ENCODE assay signal across 10 cellular contexts in genomic region chr2:27069436-27069835, GRCh38. TPM values are rescaled to one million over a fixed set of nuclear protein-coding genes. Genes with fewer than 3 reads are reported as not detected.
DNase-seq lines count a peak whose midpoint lies in the region; ATAC-seq and TF ChIP-seq lines count a peak whose summit lies in the region.
"Had no signal": no experiment of that assay in that cellular context is flagged by ENCODE, and none has a peak within 500 bp of the region (broad histone marks: within the 10 kb centered on the region; RNA-seq: fewer than 3 reads in every experiment).

No MANE protein-coding gene starts in this region.

- TF ChIP-seq RAD21 in HCT116 (IDR thresholded peaks at IDR 0.05; ENCODE audit: low read depth): no peak

- H3K79me2 ChIP-seq in HCT116 (ENCODE audit: insufficient read depth, low read length): peaks cover 33% of the 10 kb centered on the region

- H3K27me3 ChIP-seq in AG04450 (ENCODE audit: control insufficient read depth, insufficient read depth, low read length) (no peaks in the 10 kb centered on the region), HCT116 (ENCODE audit: insufficient read depth, low read length) (no peaks in the 10 kb centered on the region), brain microvascular endothelial cell (replicated peaks) (no peaks in the 10 kb centered on the region)

- peak overlapping the region in 4 of 6 donors; percentile 74 to 92 (median 78) for H3K27ac Mint-ChIP-seq in naive B cell

- H3K9me3 ChIP-seq in AG04450 (ENCODE audit: control insufficient read depth, insufficient read depth, low read length) (peaks cover 2% of the 10 kb centered on the region; the same call in 1 of the 2 replicates), HCT116 (ENCODE audit: control insufficient read depth in 1 of 2, insufficient read depth in 1 of 2, low read depth in 1 of 2, low read length in 2 of 2) (no peaks in the 10 kb centered on the region)

- H3K9me3 Mint-ChIP-seq in naive B cell: no peaks in the 10 kb centered on the region

- no TSS peak for BruUV-seq in HCT116 (replicated peaks; lab: Mats Ljungman, UMichigan)

- ATAC-seq in HCT116 (no peak), naive B cell (ENCODE audit: low read depth in 2 of 2) (no peak)

- H3K9me2 ChIP-seq in HCT116 (ENCODE audit: insufficient read depth): no peaks in the 10 kb centered on the region

- POLR2A ChIA-PET in AG04450 (lab: Yijun Ruan, JAX) (interaction anchor here (1.4 kb wide), 1 partner anchor 18 kb away, joined by 4 read pairs; the partner anchor contains the start of gene AGBL5), HCT116 (lab: Charles Lee) (no interaction called here)

- H3K36me3 ChIP-seq in HCT116 (ENCODE audit: control insufficient read depth in 1 of 2, insufficient read depth in 2 of 2, low read length in 2 of 2) (peaks cover 16 to 17% of the 10 kb centered on the region in 2 experiments; a peak in 3 of 4 replicates), brain microvascular endothelial cell (replicated peaks) (peaks cover 44% of the 10 kb centered on the region)

- RAD21 ChIA-PET in HCT116 (lab: Charles Lee; ENCODE audit: low non-redundant PET in 1 of 2, low total read pairs in 2 of 2, uncharacterized antibody in 2 of 2, unreplicated experiment in 2 of 2): no interaction called here

- peak overlapping the region in 6 of 8 donors; percentile 21 to 98 (median 73) for H3K4me3 Mint-ChIP-seq in naive B cell

- TF ChIP-seq CTCF in AG04450 (IDR thresholded peaks at IDR 0.05; ENCODE audit: low read depth, low read length): no peak
- TF ChIP-seq CTCF in HCT116 (IDR thresholded peaks at IDR 0.05 in 2 of 3, conservative IDR thresholded peaks at IDR 0.05 in 1 of 3; ENCODE audit: borderline replicate concordance in 1 of 3, insufficient read depth in 1 of 3, low read depth in 2 of 3, low read length in 2 of 3): no peak
- no peak for TF ChIP-seq CTCF in brain microvascular endothelial cell (IDR thresholded peaks at IDR 0.05; ENCODE audit: low read depth, low read length, missing control alignments)

- TF ChIP-seq POLR2A in HCT116 (IDR thresholded peaks at IDR 0.05; ENCODE audit: borderline replicate concordance, extremely low read depth, insufficient read depth, insufficient read length): no peak

- no peak overlapping the region for H3K9ac ChIP-seq in HCT116 (ENCODE audit: low read length)

- no peak overlapping the region for H3K27ac ChIP-seq in AG04450 (ENCODE audit: low read depth, low read length)
- no peak overlapping the region for H3K27ac ChIP-seq in HCT116 (ENCODE audit: low read depth, low read length)
- no peak overlapping the region for H3K27ac ChIP-seq in brain microvascular endothelial cell

- no peak overlapping the region for H2AFZ ChIP-seq in HCT116 (ENCODE audit: low read depth, low read length, poor library complexity, severe bottlenecking)

- peak overlapping the region; percentile 89 for H3K4me2 ChIP-seq in HCT116 (ENCODE audit: low read length)

- intact Hi-C loops in HCT116 (cut with micrococcal nuclease): no loop called here

- no peaks in the 10 kb centered on the region for H3K27me3 Mint-ChIP-seq in naive B cell

- no peaks in the 10 kb centered on the region for H3K36me3 Mint-ChIP-seq in naive B cell

- no peaks in the 10 kb centered on the region for H4K20me1 ChIP-seq in HCT116 (ENCODE audit: insufficient read depth)

- CTCF ChIA-PET in AG04450 (lab: Charles Lee) (interaction anchor here (1.3 to 1.4 kb wide), 2 partner anchors 107 to 234 kb away, joined by 3 to 6 read pairs; no protein-coding TSS in a partner anchor), HCT116 (lab: Charles Lee) (no interaction called here)

- H3K4me1 ChIP-seq in HCT116 (ENCODE audit: control insufficient read depth in 1 of 2, insufficient read depth in 2 of 2, low read length in 2 of 2): peaks cover 7 to 18% of the 10 kb centered on the region in 2 experiments

- H3K4me3 ChIP-seq in AG04450 (ENCODE audit: low read depth, low read length): peak overlapping the region; percentile 42
- no peak overlapping the region for H3K4me3 ChIP-seq in HCT116 (replicated peaks in 1 of 2; ENCODE audit: low read depth in 1 of 2, low read length in 2 of 2)
- H3K4me3 ChIP-seq in brain microvascular endothelial cell (ENCODE audit: low read depth, low read length): peak overlapping the region; percentile 99

- peaks cover 35 to 64% (median 59%) of the 10 kb centered on the region in 3 donors for H3K4me1 Mint-ChIP-seq in naive B cell

- in situ Hi-C loops in brain microvascular endothelial cell (cut with HindIII; ENCODE audit: low pct_ligation_motif_present, low sequenced_read_pairs): no loop called here

- DNase-seq in AG04450 (ENCODE audit: low read depth, low spot score): no peak
- no peak for DNase-seq in HCT116 (ENCODE audit: low read depth, low spot score)
- no peak for DNase-seq in brain microvascular endothelial cell
- DNase-seq in naive B cell: no peak
- DNase-seq in NCI-H1436 (lab: John Stamatoyannopoulos, UW): no peak
- DNase-seq in foreskin melanocyte: no peak
- no peak for DNase-seq in NCI-H2196 treated with DMSO at 0.1 percent for 48 hours (lab: John Stamatoyannopoulos, UW; ENCODE audit: unreplicated experiment)
- DNase-seq in activated gamma-delta T cell treated with Interleukin-2 at 50 U/mL for 16 hours: no peak
- DNase-seq: islet precursor cell, NCI-H69 had no signal

TF ChIP-seq in HCT116, 20 proteins besides CTCF, POLR2A, EP300 and RAD21:
- TF ChIP-seq ELF1 (IDR thresholded peaks at IDR 0.05; ENCODE audit: borderline replicate concordance, low read depth) (no peak), CBX3 (IDR thresholded peaks at IDR 0.05; ENCODE audit: low read depth) (no peak), JUND (IDR thresholded peaks at IDR 0.05) (no peak), SRF (IDR thresholded peaks at IDR 0.05; ENCODE audit: low read depth) (no peak)

RNA-seq across cellular contexts. Expression of gene OST4, which starts 2.0 kb away (rescaled TPM):
- 679 and 783 TPM in 2 replicates for polyA plus RNA-seq in AG04450 (2011; rRNA removed)
- polyA minus RNA-seq in AG04450 (2011; rRNA and poly(A)+ RNA removed): 283 and 456 TPM in 2 replicates
- total RNA-seq in HCT116 (2021; ENCODE audit: unreplicated experiment): 187 TPM
- 262 and 288 TPM in 2 replicates for polyA plus RNA-seq in HCT116 (2012)
- 100 to 1,000 TPM; 594 to 733 (median 606) TPM for polyA plus RNA-seq in naive B cell (ENCODE audit: low read depth in 6 of 6)

RNA-seq across cellular contexts. Expression of gene EMILIN1, which starts 9.0 kb away (rescaled TPM):
- polyA plus RNA-seq in AG04450 (2011; rRNA removed) (68.3 and 96.0 TPM in 2 replicates), naive B cell (ENCODE audit: low read depth in 6 of 6) (1 to 10 TPM in 2 of 6 donors, under 1 TPM in 4; 0.28 to 1.1 (median 0.77) TPM)
- polyA minus RNA-seq in AG04450 (2011; rRNA and poly(A)+ RNA removed): 59.0 and 64.7 TPM in 2 replicates
- total RNA-seq in HCT116 (2021; ENCODE audit: unreplicated experiment): 0.59 TPM
- polyA plus RNA-seq in HCT116 (2012): 0.20 and 0.21 TPM in 2 replicates

RNA-seq across cellular contexts. Expression of gene KHK, which starts 17.1 kb away (rescaled TPM):
- polyA plus RNA-seq in AG04450 (2011; rRNA removed) (0.37 and 0.79 TPM in 2 replicates), naive B cell (ENCODE audit: low read depth in 6 of 6) (1 to 10 TPM; 3.3 to 8.9 (median 5.6) TPM)
- polyA minus RNA-seq in AG04450 (2011; rRNA and poly(A)+ RNA removed): 0.70 and 1.1 TPM in 2 replicates
- 6.7 TPM for total RNA-seq in HCT116 (2021; ENCODE audit: unreplicated experiment)
- polyA plus RNA-seq in HCT116 (2012): 4.4 and 4.8 TPM in 2 replicates

RNA-seq across cellular contexts. Expression of gene AGBL5, which starts 18.0 kb away (rescaled TPM):
- 40.9 and 41.6 TPM in 2 replicates for polyA plus RNA-seq in AG04450 (2011; rRNA removed)
- 48.8 and 61.3 TPM in 2 replicates for polyA minus RNA-seq in AG04450 (2011; rRNA and poly(A)+ RNA removed)
- 40.0 TPM for total RNA-seq in HCT116 (2021; ENCODE audit: unreplicated experiment)
- 27.0 and 35.6 TPM in 2 replicates for polyA plus RNA-seq in HCT116 (2012)
- 10 to 100 TPM in 3 of 6 donors, 1 to 10 TPM in 3; 7.8 to 11.6 (median 10.1) TPM for polyA plus RNA-seq in naive B cell (ENCODE audit: low read depth in 6 of 6)

RNA-seq across cellular contexts. Expression of gene TMEM214, which starts 36.7 kb away (rescaled TPM):
- 121 and 145 TPM in 2 replicates for polyA plus RNA-seq in AG04450 (2011; rRNA removed)
- polyA minus RNA-seq in AG04450 (2011; rRNA and poly(A)+ RNA removed): 184 and 258 TPM in 2 replicates
- 69.8 TPM for total RNA-seq in HCT116 (2021; ENCODE audit: unreplicated experiment)
- polyA plus RNA-seq in HCT116 (2012): 59.0 and 66.6 TPM in 2 replicates
- 10 to 100 TPM; 16.6 to 32.9 (median 24.6) TPM for polyA plus RNA-seq in naive B cell (ENCODE audit: low read depth in 6 of 6)

Comparison
In these comparisons a context has a peak if more than half of its experiments do, and no peak if none do; other contexts are left out.
1. H3K4me3 ChIP-seq: peak in AG04450 (single experiment) and brain microvascular endothelial cell (single experiment); none in HCT116 (0 of 2).
2. RNA of gene EMILIN1, which starts 9.0 kb away (polyA plus RNA-seq): 68.3 to 96.0 TPM in AG04450; 0.28 to 1.1 TPM in naive B cell; every median in the first group is over 10 times any median in the second.